In genomic region chr16:8704098-8704497, GRCh38 we compare ENCODE assay signal across 1 cellular context.
TF ChIP-seq lines count a peak whose summit lies in the region.

No MANE protein-coding gene starts in this region.

TF ChIP-seq in liver, 16 proteins besides CTCF, POLR2A, EP300 and RAD21:
- TF ChIP-seq, protein P1, sequence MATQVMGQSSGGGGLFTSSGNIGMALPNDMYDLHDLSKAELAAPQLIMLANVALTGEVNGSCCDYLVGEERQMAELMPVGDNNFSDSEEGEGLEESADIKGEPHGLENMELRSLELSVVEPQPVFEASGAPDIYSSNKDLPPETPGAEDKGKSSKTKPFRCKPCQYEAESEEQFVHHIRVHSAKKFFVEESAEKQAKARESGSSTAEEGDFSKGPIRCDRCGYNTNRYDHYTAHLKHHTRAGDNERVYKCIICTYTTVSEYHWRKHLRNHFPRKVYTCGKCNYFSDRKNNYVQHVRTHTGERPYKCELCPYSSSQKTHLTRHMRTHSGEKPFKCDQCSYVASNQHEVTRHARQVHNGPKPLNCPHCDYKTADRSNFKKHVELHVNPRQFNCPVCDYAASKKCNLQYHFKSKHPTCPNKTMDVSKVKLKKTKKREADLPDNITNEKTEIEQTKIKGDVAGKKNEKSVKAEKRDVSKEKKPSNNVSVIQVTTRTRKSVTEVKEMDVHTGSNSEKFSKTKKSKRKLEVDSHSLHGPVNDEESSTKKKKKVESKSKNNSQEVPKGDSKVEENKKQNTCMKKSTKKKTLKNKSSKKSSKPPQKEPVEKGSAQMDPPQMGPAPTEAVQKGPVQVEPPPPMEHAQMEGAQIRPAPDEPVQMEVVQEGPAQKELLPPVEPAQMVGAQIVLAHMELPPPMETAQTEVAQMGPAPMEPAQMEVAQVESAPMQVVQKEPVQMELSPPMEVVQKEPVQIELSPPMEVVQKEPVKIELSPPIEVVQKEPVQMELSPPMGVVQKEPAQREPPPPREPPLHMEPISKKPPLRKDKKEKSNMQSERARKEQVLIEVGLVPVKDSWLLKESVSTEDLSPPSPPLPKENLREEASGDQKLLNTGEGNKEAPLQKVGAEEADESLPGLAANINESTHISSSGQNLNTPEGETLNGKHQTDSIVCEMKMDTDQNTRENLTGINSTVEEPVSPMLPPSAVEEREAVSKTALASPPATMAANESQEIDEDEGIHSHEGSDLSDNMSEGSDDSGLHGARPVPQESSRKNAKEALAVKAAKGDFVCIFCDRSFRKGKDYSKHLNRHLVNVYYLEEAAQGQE (IDR thresholded peaks at IDR 0.05): peak; percentile 27
- TF ChIP-seq RXRA (IDR thresholded peaks at IDR 0.05): peak in 1 of 2 donors; percentile 42
- TF ChIP-seq, protein P2, sequence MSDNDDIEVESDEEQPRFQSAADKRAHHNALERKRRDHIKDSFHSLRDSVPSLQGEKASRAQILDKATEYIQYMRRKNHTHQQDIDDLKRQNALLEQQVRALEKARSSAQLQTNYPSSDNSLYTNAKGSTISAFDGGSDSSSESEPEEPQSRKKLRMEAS (IDR thresholded peaks at IDR 0.05): peak; percentile 40
- peak; percentile 14 to 50 for TF ChIP-seq HNF4A (conservative IDR thresholded peaks at IDR 0.05)
- no peak for TF ChIP-seq FOXA2 (IDR thresholded peaks at IDR 0.05)
- TF ChIP-seq YY1 (IDR thresholded peaks at IDR 0.05): no peak
